Comparison of ENCODE assay signal across 1 cellular context in genomic region chr18:34097312-34097711, GRCh38.
TF ChIP-seq lines count a peak whose summit lies in the region.

No MANE protein-coding gene starts in this region.

TF ChIP-seq in IMR-90, 13 proteins besides CTCF, POLR2A, EP300 and RAD21:
- no peak for TF ChIP-seq ELK1 (IDR thresholded peaks at IDR 0.05; ENCODE audit: borderline replicate concordance, low read depth, low read length)
- no peak for TF ChIP-seq NFE2L2 (IDR thresholded peaks at IDR 0.05; ENCODE audit: low read depth, low read length)
- no peak for TF ChIP-seq USF2 (IDR thresholded peaks at IDR 0.05; ENCODE audit: low read depth, low read length)
- TF ChIP-seq CEBPB (IDR thresholded peaks at IDR 0.05; ENCODE audit: low read depth, low read length), result 0 out of 2 replicates have a peak, but pooled peaks have one; percentile 15
- TF ChIP-seq MXI1 (IDR thresholded peaks at IDR 0.05; ENCODE audit: borderline replicate concordance, low read depth, low read length), result no peak
- TF ChIP-seq SMC3 (IDR thresholded peaks at IDR 0.05; ENCODE audit: low read depth, low read length), result no peak
